Comparison of ENCODE assay signal across 8 cellular contexts in the genomic region with DNA sequence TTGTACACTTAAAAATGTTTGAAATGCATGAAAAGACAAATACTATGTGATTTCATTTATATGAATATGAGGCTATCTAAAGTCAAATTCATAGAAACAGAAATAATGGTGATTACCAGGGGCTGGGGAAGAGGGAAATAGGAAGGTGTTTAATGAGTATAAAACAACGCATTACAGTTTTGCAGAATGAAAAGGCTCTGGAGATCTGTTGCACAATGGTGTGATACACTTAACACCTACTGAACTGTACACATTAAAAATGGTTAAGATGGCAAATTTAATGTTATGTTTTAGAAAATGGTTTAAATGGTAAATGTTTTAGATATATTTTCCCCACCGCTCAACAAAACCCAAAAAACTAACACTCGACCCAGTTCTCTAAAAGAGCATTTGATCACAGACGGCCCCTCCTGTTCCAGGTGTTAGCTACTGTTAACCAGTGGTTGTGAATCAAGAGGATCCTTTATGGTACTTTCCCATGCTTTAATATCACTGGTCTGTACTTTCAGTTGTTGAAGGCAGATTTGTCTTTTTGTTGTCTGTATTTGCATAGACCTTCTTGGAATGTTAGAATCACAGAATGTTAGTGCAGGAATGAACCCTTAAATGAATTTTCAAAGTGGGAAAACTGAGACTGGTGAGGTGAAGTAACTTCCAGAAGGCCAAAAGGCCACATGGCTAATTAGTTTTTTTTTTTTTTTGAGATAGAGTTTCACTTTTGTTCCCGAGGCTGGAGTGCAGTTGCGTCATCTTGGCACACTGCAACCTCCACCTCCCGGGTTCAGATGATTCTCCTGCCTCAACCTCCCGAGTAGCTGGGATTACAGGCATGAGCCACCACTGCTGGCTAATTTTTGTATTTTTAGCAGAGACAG. TPM values are rescaled to one million over a fixed set of nuclear protein-coding genes. Genes with fewer than 3 reads are reported as not detected.
DNase-seq lines count a peak whose midpoint lies in the region; ATAC-seq and TF ChIP-seq lines count a peak whose summit lies in the region.

No MANE protein-coding gene starts in this region.

- H3K27me3 ChIP-seq in thyroid gland, result no peaks in the 10 kb centered on the region

- 56 to 59% methylated on average over 8 of the region's 8 CpGs for WGBS in thyroid gland, 2 donors

- H3K4me1 Mint-ChIP-seq in activated T-cell treated with anti-CD3 and anti-CD28 coated beads, Interleukin-2, amount 50 U/mL, for 4 hours (ENCODE audit: low read depth), result peaks cover 64% of the 10 kb centered on the region
- peaks cover 70 to 75% (median 73%) of the 10 kb centered on the region in 3 donors for H3K4me1 Mint-ChIP-seq in T-cell

- peaks cover 27% of the 10 kb centered on the region for H3K36me3 Mint-ChIP-seq in activated T-cell treated with anti-CD3 and anti-CD28 coated beads, Interleukin-2, amount 50 U/mL, for 4 hours (ENCODE audit: insufficient read depth)
- H3K36me3 Mint-ChIP-seq in T-cell, result peaks cover 22% of the 10 kb centered on the region

- no peaks in the 10 kb centered on the region for H3K27me3 Mint-ChIP-seq in activated T-cell treated with anti-CD3 and anti-CD28 coated beads, Interleukin-2, amount 50 U/mL, for 4 hours (ENCODE audit: low read depth)
- H3K27me3 Mint-ChIP-seq in T-cell, result no peaks in the 10 kb centered on the region

- H3K4me3 ChIP-seq in thyroid gland (replicated peaks in 1 of 3), result no peak overlapping the region

- peaks cover 10 to 15% of the 10 kb centered on the region in 2 donors for H3K4me1 ChIP-seq in thyroid gland

- no peak for TF ChIP-seq POLR2A in thyroid gland (IDR thresholded peaks at IDR 0.05)

- ATAC-seq in activated T-cell treated with anti-CD3 and anti-CD28 coated beads, Interleukin-2, amount 50 U/mL, for 4 hours, result peak; percentile 48 to 55
- ATAC-seq in T-cell (replicated peaks in 1 of 4) (peak in 1 of 4 experiments; percentile 79), left cardiac atrium (peak in 1 of 2 donors; percentile 30), HG03175 (IDR thresholded peaks at IDR 0.05; ENCODE audit: unreplicated experiment) (no peak)

- H3K4me3 Mint-ChIP-seq in activated T-cell treated with anti-CD3 and anti-CD28 coated beads, Interleukin-2, amount 50 U/mL, for 4 hours, result peak overlapping the region; percentile 16
- H3K4me3 Mint-ChIP-seq in T-cell, result peak overlapping the region; percentile 3 to 49 (median 19)

- H3K9me3 Mint-ChIP-seq in activated T-cell treated with anti-CD3 and anti-CD28 coated beads, Interleukin-2, amount 50 U/mL, for 4 hours, result no peaks in the 10 kb centered on the region
- no peaks in the 10 kb centered on the region for H3K9me3 Mint-ChIP-seq in T-cell

- POLR2A ChIA-PET in T-cell (lab: Charles Lee), result no interaction called here

- CTCF ChIA-PET in T-cell (lab: Charles Lee), result interaction anchor here in 1 of 2 donors (1.1 kb wide), 1 partner anchor 10 kb away, joined by 3 read pairs; a partner anchor contains a TSS

- TF ChIP-seq CTCF in thyroid gland (IDR thresholded peaks at IDR 0.05), result no peak

- peak overlapping the region in 1 of 3 donors; percentile 19 for H3K27ac ChIP-seq in thyroid gland

- peak overlapping the region; percentile 5 to 38 for H3K27ac Mint-ChIP-seq in T-cell

- intact Hi-C loops in left cardiac atrium (cut with DNase I) (no loop called here), thyroid gland (cut with DNase I) (no loop called here)

- no peaks in the 10 kb centered on the region for H3K9me3 ChIP-seq in thyroid gland

- no peaks in the 10 kb centered on the region for H3K36me3 ChIP-seq in thyroid gland

- no peak for DNase-seq in activated T-cell treated with anti-CD3 and anti-CD28 coated beads, Interleukin-2, amount 50 U/mL, for 4 hours
- DNase-seq in activated T-cell treated with anti-CD3 and anti-CD28 coated beads, Interleukin-2, amount 50 U/mL, for 1 hour, result no peak
- DNase-seq in T-cell, result peak in 1 of 34 experiments; percentile 16
- DNase-seq in left cardiac atrium, result peak; percentile 55
- DNase-seq in thyroid gland, result peak; percentile 21 to 41
- DNase-seq in GM19240 (ENCODE audit: insufficient read length, low spot score), result no peak
- no peak for DNase-seq in HuH-7.5 (ENCODE audit: low spot score)

RNA-seq across cellular contexts. Expression of a gene that starts 10.2 kb away (rescaled TPM):
- total RNA-seq in activated T-cell treated with anti-CD3 and anti-CD28 coated beads, Interleukin-2, amount 50 U/mL, for 4 hours, result 100 to 1,000 TPM; 135 to 155 (median 146) TPM
- total RNA-seq in T-cell (10 to 100 TPM; 35.0 to 78.7 (median 71.2) TPM), left cardiac atrium (100 to 1,000 TPM in 1 of 2 donors, 10 to 100 TPM in 1; 93.8 to 108 TPM), thyroid gland (100 to 1,000 TPM in 3 of 4 donors, 10 to 100 TPM in 1; 89.5 to 140 (median 134) TPM)

Comparison
In these comparisons a context has a peak if more than half of its experiments do, and no peak if none do; other contexts are left out.
1. DNase-seq: peak in left cardiac atrium (single experiment) and thyroid gland (2 of 2); none in activated T-cell treated with anti-CD3 and anti-CD28 coated beads, Interleukin-2, amount 50 U/mL, for 4 hours (single experiment), activated T-cell treated with anti-CD3 and anti-CD28 coated beads, Interleukin-2, amount 50 U/mL, for 1 hour (single experiment), GM19240 (single experiment) and HuH-7.5 (single experiment).